ENCODE assay signal across 18 cellular contexts in genomic region chr7:121027761-121028681, GRCh38. TPM values are rescaled to one million over a fixed set of nuclear protein-coding genes. Genes with fewer than 3 reads are reported as not detected.
DNase-seq lines count a peak whose midpoint lies in the region; ATAC-seq and TF ChIP-seq lines count a peak whose summit lies in the region.
"Had no signal": no experiment of that assay in that cellular context is flagged by ENCODE, and none has a peak within 500 bp of the region (broad histone marks: within the 10 kb centered on the region; RNA-seq: fewer than 3 reads in every experiment).

No MANE protein-coding gene starts in this region.

- no TSS peak for BruUV-seq in Caco-2 (replicated peaks; lab: Mats Ljungman, UMichigan)

- H3K27me3 ChIP-seq in Caco-2 (replicated peaks; ENCODE audit: control insufficient read depth, insufficient read depth, low read length), result no peaks in the 10 kb centered on the region
- no peaks in the 10 kb centered on the region for H3K27me3 ChIP-seq in ascending aorta

- H3K4me1 ChIP-seq in Caco-2 (peaks cover 41% of the 10 kb centered on the region), ascending aorta (peaks cover 5 to 29% of the 10 kb centered on the region in 2 donors)

- ATAC-seq in left cardiac atrium (peak; percentile 32 to 57), GM19397 (IDR thresholded peaks at IDR 0.05; ENCODE audit: unreplicated experiment) (no peak), HG03469 (IDR thresholded peaks at IDR 0.05; ENCODE audit: unreplicated experiment) (no peak), HG03108 (IDR thresholded peaks at IDR 0.05; ENCODE audit: unreplicated experiment) (no peak)

- TF ChIP-seq CTCF in Caco-2 (IDR thresholded peaks at IDR 0.05; ENCODE audit: insufficient read depth in 1 of 2, low read depth in 1 of 2, low read length in 1 of 2, severe bottlenecking in 1 of 2, unreplicated experiment in 1 of 2), result no peak
- no peak for TF ChIP-seq CTCF in ascending aorta (IDR thresholded peaks at IDR 0.05)
- TF ChIP-seq CTCF in progenitor cell of endocrine pancreas (IDR thresholded peaks at IDR 0.05; ENCODE audit: unreplicated experiment), result no peak

- H3K36me3 Mint-ChIP-seq in Caco-2 (ENCODE audit: insufficient read depth, unreplicated experiment), result no peaks in the 10 kb centered on the region
- peaks cover 3% of the 10 kb centered on the region for H3K36me3 Mint-ChIP-seq in progenitor cell of endocrine pancreas (ENCODE audit: insufficient read depth)
- H3K36me3 Mint-ChIP-seq: IgD-negative memory B cell had no signal

- CTCF ChIA-PET in Caco-2 (lab: Charles Lee), result no interaction called here

- intact Hi-C loops in Caco-2 (cut with micrococcal nuclease; ENCODE audit: unreplicated experiment), result loop anchor here (5.0 kb wide), 2 partner anchors 41 to 76 kb away; partner anchors contain the start of genes CPED1 and ING3
- intact Hi-C loops in ascending aorta (cut with DNase I), result loop anchor here (5.0 kb wide), 1 partner anchor 41 kb away; the partner anchor contains the start of gene CPED1
- intact Hi-C loops in left cardiac atrium (cut with DNase I), result no loop called here

- DNase-seq in Caco-2 (peak; percentile 23 to 38), ascending aorta (ENCODE audit: low spot score in 2 of 2) (no peak), left cardiac atrium (no peak), progenitor cell of endocrine pancreas (ENCODE audit: low spot score, unreplicated experiment) (no peak), activated gamma-delta T cell (lab: John Stamatoyannopoulos, UW) (no peak)
- DNase-seq: activated CD4-positive, alpha-beta memory T cell treated with anti-CD3 and anti-CD28 coated beads, Interleukin-2, amount 10 ng/mL, durations not matched to agents 7 days and 5 days; amygdala; Calu3; NCI-H1092; stimulated activated CD4-positive, alpha-beta T cell treated with anti-CD3 and anti-CD28 coated beads, Interleukin-4, amount 100 ng/mL, for 1 hour had no signal

- H3K27ac Mint-ChIP-seq in Caco-2 (ENCODE audit: unreplicated experiment) (peak overlapping the region; percentile 82), progenitor cell of endocrine pancreas (peak overlapping the region; percentile 97)
- H3K27ac Mint-ChIP-seq: activated CD4-positive, alpha-beta memory T cell treated with anti-CD3 and anti-CD28 coated beads, Interleukin-2, amount 10 ng/mL, durations not matched to agents 7 days and 5 days; IgD-negative memory B cell; memory B cell had no signal

- H3K4me3 ChIP-seq in Caco-2 (ENCODE audit: low read depth, low read length) (no peak overlapping the region), ascending aorta (peak overlapping the region in 1 of 2 donors; percentile 36)
- H3K4me3 ChIP-seq: prostate gland, SK-N-MC had no signal

- peak overlapping the region; percentile 43 for H3K4me3 Mint-ChIP-seq in Caco-2 (ENCODE audit: unreplicated experiment)
- no peak overlapping the region for H3K4me3 Mint-ChIP-seq in progenitor cell of endocrine pancreas (ENCODE audit: low read depth)
- H3K4me3 Mint-ChIP-seq: activated CD4-positive, alpha-beta memory T cell treated with anti-CD3 and anti-CD28 coated beads, Interleukin-2, amount 10 ng/mL, durations not matched to agents 7 days and 5 days; IgD-negative memory B cell; memory B cell had no signal

- H3K27me3 Mint-ChIP-seq in Caco-2 (ENCODE audit: insufficient read depth, unreplicated experiment) (no peaks in the 10 kb centered on the region), progenitor cell of endocrine pancreas (no peaks in the 10 kb centered on the region)

- H3K27ac ChIP-seq in ascending aorta, result peak overlapping the region; percentile 38 to 78
- H3K27ac ChIP-seq: prostate gland, SK-N-MC had no signal

- H3K9me3 ChIP-seq in Caco-2 (0 out of 2 replicates have a peak, but pooled peaks cover 5% of the 10 kb centered on the region), ascending aorta (no peaks in the 10 kb centered on the region)
- H3K9me3 ChIP-seq: prostate gland had no signal

- H3K36me3 ChIP-seq in Caco-2 (ENCODE audit: control insufficient read depth, insufficient read depth, low read length) (no peaks in the 10 kb centered on the region), ascending aorta (no peaks in the 10 kb centered on the region)
- H3K36me3 ChIP-seq: prostate gland had no signal

- H3K9me3 Mint-ChIP-seq in Caco-2 (ENCODE audit: unreplicated experiment) (peaks cover 13% of the 10 kb centered on the region), progenitor cell of endocrine pancreas (ENCODE audit: low read depth) (peaks cover 10% of the 10 kb centered on the region)
- H3K9me3 Mint-ChIP-seq: activated CD4-positive, alpha-beta memory T cell treated with anti-CD3 and anti-CD28 coated beads, Interleukin-2, amount 10 ng/mL, durations not matched to agents 7 days and 5 days had no signal

- H3K4me1 Mint-ChIP-seq in Caco-2 (ENCODE audit: low read depth, unreplicated experiment) (peaks cover 27% of the 10 kb centered on the region), progenitor cell of endocrine pancreas (ENCODE audit: low read depth) (peaks cover 48% of the 10 kb centered on the region)
- H3K4me1 Mint-ChIP-seq: activated CD4-positive, alpha-beta memory T cell treated with anti-CD3 and anti-CD28 coated beads, Interleukin-2, amount 10 ng/mL, durations not matched to agents 7 days and 5 days; memory B cell had no signal

- POLR2A ChIA-PET in Caco-2 (lab: Charles Lee), result interaction anchor here (0.5 kb wide), 1 partner anchor 78 kb away, joined by 6 read pairs; the partner anchor contains the start of gene ING3

RNA-seq across cellular contexts. Expression of gene CPED1, which starts 39.5 kb away (rescaled TPM):
- total RNA-seq in Caco-2 (2022), result 0.23 and 0.56 TPM in 2 replicates
- total RNA-seq in ascending aorta, result 69.5 TPM
- total RNA-seq in left cardiac atrium, result 10 to 100 TPM; 19.2 to 27.0 TPM
- total RNA-seq in progenitor cell of endocrine pancreas, result 0.80 and 1.1 TPM in 2 replicates
- total RNA-seq: activated CD4-positive, alpha-beta memory T cell treated with anti-CD3 and anti-CD28 coated beads, Interleukin-2, amount 10 ng/mL, durations not matched to agents 7 days and 5 days; OCI-LY7 had no signal

Comparison
In these comparisons a context has a peak if more than half of its experiments do, and no peak if none do; other contexts are left out.
1. DNase-seq: peak in Caco-2 (2 of 2); none in ascending aorta (0 of 2), left cardiac atrium (single experiment), progenitor cell of endocrine pancreas (single experiment) and activated gamma-delta T cell (single experiment).
2. ATAC-seq: peak in left cardiac atrium (2 of 2); none in GM19397 (single experiment), HG03469 (single experiment) and HG03108 (single experiment).
3. intact Hi-C loops: an anchor here in Caco-2 (5.0 kb wide) and ascending aorta (5.0 kb wide); none called in left cardiac atrium.